Comparison of ENCODE assay signal across 15 cellular contexts in genomic region chr13:93767231-93767916, GRCh38.
"Had no signal": no experiment of that assay in that cellular context is flagged by ENCODE, and none has a peak within 500 bp of the region (broad histone marks: within the 10 kb centered on the region; RNA-seq: fewer than 3 reads in every experiment).

No MANE protein-coding gene starts in this region.

- H3K4me1 Mint-ChIP-seq: activated naive CD8-positive, alpha-beta T cell treated with anti-CD3 and anti-CD28 coated beads for 36 hours; stimulated activated effector memory CD8-positive, alpha-beta T cell treated with anti-CD3 and anti-CD28 coated beads, Interleukin-12 subunit alpha, Interleukin-12 subunit beta, amount 100 ng/mL, for 72 hours had no signal

- H3K9me3 ChIP-seq: breast epithelium, esophagus squamous epithelium, heart left ventricle, left ventricle myocardium inferior had no signal

- H3K36me3 Mint-ChIP-seq: activated CD4-positive, alpha-beta memory T cell treated with anti-CD3 and anti-CD28 coated beads for 36 hours; activated naive CD8-positive, alpha-beta T cell treated with anti-CD3 and anti-CD28 coated beads for 36 hours; stimulated activated effector memory CD8-positive, alpha-beta T cell treated with anti-CD3 and anti-CD28 coated beads, Interleukin-12 subunit alpha, Interleukin-12 subunit beta, amount 100 ng/mL, for 72 hours; type B pancreatic cell had no signal

- H3K4me1 ChIP-seq: breast epithelium had no signal

- ATAC-seq: activated T-cell treated with anti-CD3 and anti-CD28 coated beads, Interleukin-2, amount 50 U/mL, for 72 hours; heart left ventricle; stimulated activated effector memory CD8-positive, alpha-beta T cell treated with anti-CD3 and anti-CD28 coated beads, Interleukin-12 subunit alpha, Interleukin-12 subunit beta, amount 100 ng/mL, for 72 hours had no signal

- H3K27me3 ChIP-seq: breast epithelium, esophagus squamous epithelium, heart left ventricle, neural progenitor cell had no signal

- H3K9ac ChIP-seq: neural progenitor cell had no signal

- H3K27ac Mint-ChIP-seq: activated CD4-positive, alpha-beta memory T cell treated with anti-CD3 and anti-CD28 coated beads for 36 hours; activated naive CD8-positive, alpha-beta T cell treated with anti-CD3 and anti-CD28 coated beads for 36 hours; activated T-cell treated with anti-CD3 and anti-CD28 coated beads, Interleukin-2, amount 50 U/mL, for 72 hours; neural progenitor cell; stimulated activated effector memory CD8-positive, alpha-beta T cell treated with anti-CD3 and anti-CD28 coated beads, Interleukin-12 subunit alpha, Interleukin-12 subunit beta, amount 100 ng/mL, for 72 hours; type B pancreatic cell had no signal

- H3K9me3 Mint-ChIP-seq: activated naive CD8-positive, alpha-beta T cell treated with anti-CD3 and anti-CD28 coated beads for 36 hours; type B pancreatic cell had no signal

- H3K4me3 ChIP-seq: breast epithelium, esophagus squamous epithelium, left ventricle myocardium inferior, neural progenitor cell, skin epidermis had no signal

- H3K4me3 Mint-ChIP-seq: activated CD4-positive, alpha-beta memory T cell treated with anti-CD3 and anti-CD28 coated beads for 36 hours; activated naive CD8-positive, alpha-beta T cell treated with anti-CD3 and anti-CD28 coated beads for 36 hours; activated T-cell treated with anti-CD3 and anti-CD28 coated beads, Interleukin-2, amount 50 U/mL, for 72 hours; neural progenitor cell; stimulated activated effector memory CD8-positive, alpha-beta T cell treated with anti-CD3 and anti-CD28 coated beads, Interleukin-12 subunit alpha, Interleukin-12 subunit beta, amount 100 ng/mL, for 72 hours had no signal

- H2AFZ ChIP-seq: neural progenitor cell had no signal

- H3K36me3 ChIP-seq: breast epithelium, esophagus squamous epithelium, heart left ventricle, left ventricle myocardium inferior, neural progenitor cell had no signal

- H3K27me3 Mint-ChIP-seq: activated CD4-positive, alpha-beta memory T cell treated with anti-CD3 and anti-CD28 coated beads for 36 hours; type B pancreatic cell had no signal

- DNase-seq: activated CD4-positive, alpha-beta memory T cell treated with anti-CD3 and anti-CD28 coated beads for 36 hours; activated gamma-delta T cell treated with Interleukin-2 at 50 U/mL for 16 hours; activated naive CD8-positive, alpha-beta T cell treated with anti-CD3 and anti-CD28 coated beads for 36 hours; activated T-cell treated with anti-CD3 and anti-CD28 coated beads, Interleukin-2, amount 50 U/mL, for 72 hours; esophagus squamous epithelium; foreskin melanocyte; heart left ventricle; left ventricle myocardium inferior; mesendoderm; T-helper 9 cell had no signal

- H3K27ac ChIP-seq: breast epithelium, esophagus squamous epithelium, left ventricle myocardium inferior, neural progenitor cell, skin epidermis had no signal

- H3K4me2 ChIP-seq: neural progenitor cell had no signal
